In genomic region chr1:24992761-24993211, GRCh38 we compare ENCODE assay signal across 12 cellular contexts.
DNase-seq lines count a peak whose midpoint lies in the region; ATAC-seq and TF ChIP-seq lines count a peak whose summit lies in the region.
"Had no signal": no experiment of that assay in that cellular context is flagged by ENCODE, and none has a peak within 500 bp of the region (broad histone marks: within the 10 kb centered on the region; RNA-seq: fewer than 3 reads in every experiment).

No MANE protein-coding gene starts in this region.

- H3K4me3 ChIP-seq in BLaER1 (no peak overlapping the region), DND-41 (ENCODE audit: low read depth in 1 of 2, low read length in 2 of 2) (no peak overlapping the region)
- H3K4me3 ChIP-seq in naive thymus-derived CD4-positive, alpha-beta T cell (ENCODE audit: low read length) = peak overlapping the region; percentile 44

- H3K27me3 ChIP-seq in BLaER1 (no peaks in the 10 kb centered on the region), DND-41 (ENCODE audit: insufficient read depth, low read length, poor library complexity) (no peaks in the 10 kb centered on the region)
- H3K27me3 ChIP-seq in naive thymus-derived CD4-positive, alpha-beta T cell (ENCODE audit: control insufficient read depth in 2 of 2, insufficient read depth in 2 of 2, low read length in 2 of 2) = no peaks in the 10 kb centered on the region

- H3K36me3 ChIP-seq in BLaER1 (no peaks in the 10 kb centered on the region), DND-41 (ENCODE audit: insufficient read depth, low read length) (no peaks in the 10 kb centered on the region)
- H3K36me3 ChIP-seq in naive thymus-derived CD4-positive, alpha-beta T cell (ENCODE audit: control insufficient read depth in 2 of 3, insufficient read depth in 3 of 3, low read length in 3 of 3) = no peaks in the 10 kb centered on the region

- H3K4me2 ChIP-seq in BLaER1 = peak overlapping the region; percentile 62
- no peak overlapping the region for H3K4me2 ChIP-seq in DND-41 (ENCODE audit: insufficient read depth, low read length)

- H3K4me1 ChIP-seq in BLaER1 (peaks cover 73% of the 10 kb centered on the region), DND-41 (ENCODE audit: insufficient read depth, low read length) (peaks cover 24% of the 10 kb centered on the region)
- peaks cover 85 to 97% of the 10 kb centered on the region in 2 donors for H3K4me1 ChIP-seq in naive thymus-derived CD4-positive, alpha-beta T cell (ENCODE audit: control insufficient read depth in 2 of 2, insufficient read depth in 2 of 2, low read length in 2 of 2)

- peak overlapping the region; percentile 13 for H3K4me3 Mint-ChIP-seq in activated T-helper 2 cell treated with anti-CD3 and anti-CD28 coated beads, Interferon-gamma antibody, Interleukin-2, Interleukin-4, amounts not matched to agents 10 μg/mL and 5 μg/mL and 100 μg/mL, durations not matched to agents 14 hours and 24 hours and 36 hours (ENCODE audit: low read depth)
- peak overlapping the region; percentile 76 to 95 (median 82) for H3K4me3 Mint-ChIP-seq in naive thymus-derived CD4-positive, alpha-beta T cell

- H3K27ac ChIP-seq in BLaER1 (no peak overlapping the region), DND-41 (ENCODE audit: low read length) (peak overlapping the region; percentile 20; the same call in 1 of the 2 replicates)
- H3K27ac ChIP-seq in naive thymus-derived CD4-positive, alpha-beta T cell (ENCODE audit: low read depth, low read length) = peak overlapping the region; percentile 83
- H3K27ac ChIP-seq: RWPE1 had no signal

- intact Hi-C loops in activated T-helper 2 cell treated with anti-CD3 and anti-CD28 coated beads, Interferon-gamma antibody, Interleukin-2, Interleukin-4, amounts not matched to agents 10 μg/mL and 5 μg/mL and 100 μg/mL, durations not matched to agents 14 hours and 24 hours and 36 hours (cut with micrococcal nuclease) = loop anchor here (2.0 kb wide), 1 partner anchor 36 kb away; no protein-coding TSS in a partner anchor
- intact Hi-C loops in naive thymus-derived CD4-positive, alpha-beta T cell (cut with micrococcal nuclease) = loop anchor here (1.0 to 2.0 kb wide), 6 partner anchors 10 to 30 kb away; no protein-coding TSS in a partner anchor

- CTCF ChIA-PET in naive thymus-derived CD4-positive, alpha-beta T cell (lab: Charles Lee) = interaction anchor here (0.7 to 3.4 kb wide), 7 partner anchors 11 to 60 kb away, joined by 3 to 24 read pairs (median 5); no protein-coding TSS in a partner anchor

- H3K79me2 ChIP-seq in DND-41 (ENCODE audit: insufficient read depth, low read length) = no peaks in the 10 kb centered on the region

- H4K20me1 ChIP-seq in BLaER1 = no peaks in the 10 kb centered on the region
- H4K20me1 ChIP-seq in DND-41 (ENCODE audit: insufficient read depth, low read length) = peaks cover 2% of the 10 kb centered on the region; the same call in 1 of the 2 replicates

- TF ChIP-seq CTCF in DND-41 (IDR thresholded peaks at IDR 0.05; ENCODE audit: borderline replicate concordance, extremely low read depth, low read length, poor library complexity, severe bottlenecking) = no peak

- peaks cover 9% of the 10 kb centered on the region for H3K36me3 Mint-ChIP-seq in activated T-helper 2 cell treated with anti-CD3 and anti-CD28 coated beads, Interferon-gamma antibody, Interleukin-2, Interleukin-4, amounts not matched to agents 10 μg/mL and 5 μg/mL and 100 μg/mL, durations not matched to agents 14 hours and 24 hours and 36 hours (ENCODE audit: low read depth)
- peaks cover 3 to 30% (median 10%) of the 10 kb centered on the region in 5 donors for H3K36me3 Mint-ChIP-seq in naive thymus-derived CD4-positive, alpha-beta T cell

- POLR2A ChIA-PET in naive thymus-derived CD4-positive, alpha-beta T cell (lab: Charles Lee) = interaction anchor here (1.0 to 11.0 kb wide), 8 partner anchors 10 to 62 kb away, joined by 4 to 95 read pairs (median 8); no protein-coding TSS in a partner anchor

- peaks cover 2% of the 10 kb centered on the region for H3K27me3 Mint-ChIP-seq in activated T-helper 2 cell treated with anti-CD3 and anti-CD28 coated beads, Interferon-gamma antibody, Interleukin-2, Interleukin-4, amounts not matched to agents 10 μg/mL and 5 μg/mL and 100 μg/mL, durations not matched to agents 14 hours and 24 hours and 36 hours (ENCODE audit: low read depth)
- peaks cover 0 to 7% (median 0%) of the 10 kb centered on the region in 5 donors for H3K27me3 Mint-ChIP-seq in naive thymus-derived CD4-positive, alpha-beta T cell

- H3K9ac ChIP-seq in BLaER1 = 0 out of 2 replicates have a peak overlapping the region, but pooled peaks have one; percentile 3
- H3K9ac ChIP-seq in DND-41 (ENCODE audit: low read depth, low read length) = no peak overlapping the region

- no peak overlapping the region for H2AFZ ChIP-seq in DND-41 (ENCODE audit: low read depth, low read length)

- DNase-seq in DND-41 (no peak), NCI-H510A (lab: John Stamatoyannopoulos, UW) (no peak), HT-29 (ENCODE audit: low spot score) (no peak)
- no peak for DNase-seq in activated T-helper 2 cell treated with anti-CD3 and anti-CD28 coated beads, Interferon-gamma antibody, Interleukin-2, Interleukin-4, amounts not matched to agents 10 μg/mL and 5 μg/mL and 100 μg/mL, durations not matched to agents 14 hours and 24 hours and 36 hours (ENCODE audit: low spot score)
- DNase-seq in naive thymus-derived CD4-positive, alpha-beta T cell = peak in 6 of 9 donors; percentile 43 to 65 (median 57)
- DNase-seq: effector CD4-positive, alpha-beta T cell; KG1; NCI-H1105 treated with DMSO at 0.1 percent for 48 hours had no signal

- peak overlapping the region; percentile 91 for H3K27ac Mint-ChIP-seq in activated T-helper 2 cell treated with anti-CD3 and anti-CD28 coated beads, Interferon-gamma antibody, Interleukin-2, Interleukin-4, amounts not matched to agents 10 μg/mL and 5 μg/mL and 100 μg/mL, durations not matched to agents 14 hours and 24 hours and 36 hours
- H3K27ac Mint-ChIP-seq in naive thymus-derived CD4-positive, alpha-beta T cell = peak overlapping the region; percentile 93 to 100 (median 98)

- H3K9me3 ChIP-seq in BLaER1 (no peaks in the 10 kb centered on the region), DND-41 (ENCODE audit: insufficient read depth, low read length, severe bottlenecking) (no peaks in the 10 kb centered on the region)
- H3K9me3 ChIP-seq in naive thymus-derived CD4-positive, alpha-beta T cell (ENCODE audit: control insufficient read depth in 2 of 3, low read length in 3 of 3) = no peaks in the 10 kb centered on the region

- peaks cover 5% of the 10 kb centered on the region for H3K9me3 Mint-ChIP-seq in activated T-helper 2 cell treated with anti-CD3 and anti-CD28 coated beads, Interferon-gamma antibody, Interleukin-2, Interleukin-4, amounts not matched to agents 10 μg/mL and 5 μg/mL and 100 μg/mL, durations not matched to agents 14 hours and 24 hours and 36 hours
- peaks cover 0 to 12% (median 2%) of the 10 kb centered on the region in 11 donors for H3K9me3 Mint-ChIP-seq in naive thymus-derived CD4-positive, alpha-beta T cell

- peaks cover 69% of the 10 kb centered on the region for H3K4me1 Mint-ChIP-seq in activated T-helper 2 cell treated with anti-CD3 and anti-CD28 coated beads, Interferon-gamma antibody, Interleukin-2, Interleukin-4, amounts not matched to agents 10 μg/mL and 5 μg/mL and 100 μg/mL, durations not matched to agents 14 hours and 24 hours and 36 hours (ENCODE audit: low read depth)
- peaks cover 75 to 99% (median 95%) of the 10 kb centered on the region in 7 donors for H3K4me1 Mint-ChIP-seq in naive thymus-derived CD4-positive, alpha-beta T cell

- ATAC-seq in DND-41 (ENCODE audit: insufficient read depth, low read depth) (no peak), HG03571 (IDR thresholded peaks at IDR 0.05; ENCODE audit: unreplicated experiment) (no peak), GM18873 (IDR thresholded peaks at IDR 0.05; ENCODE audit: low FRiP score, unreplicated experiment) (no peak)
- peak; percentile 37 for ATAC-seq in naive thymus-derived CD4-positive, alpha-beta T cell

Comparison
In these comparisons a context has a peak if more than half of its experiments do, and no peak if none do; other contexts are left out.
1. DNase-seq: peak in naive thymus-derived CD4-positive, alpha-beta T cell (6 of 9); none in DND-41 (single experiment), activated T-helper 2 cell treated with anti-CD3 and anti-CD28 coated beads, Interferon-gamma antibody, Interleukin-2, Interleukin-4, amounts not matched to agents 10 μg/mL and 5 μg/mL and 100 μg/mL, durations not matched to agents 14 hours and 24 hours and 36 hours (single experiment), NCI-H510A (single experiment) and HT-29 (single experiment).